8 cellular contexts compared by ENCODE assay signal in genomic region chr14:105301103-105301914, GRCh38. TPM values are rescaled to one million over a fixed set of nuclear protein-coding genes. Genes with fewer than 3 reads are reported as not detected.
DNase-seq lines count a peak whose midpoint lies in the region; ATAC-seq and TF ChIP-seq lines count a peak whose summit lies in the region.

No MANE protein-coding gene starts in this region.

- peak; percentile 84 for DNase-seq in NCI-H2029 (lab: John Stamatoyannopoulos, UW)
- DNase-seq in T1000 (lab: John Stamatoyannopoulos, UW), result peak; percentile 94
- peak; percentile 98 for DNase-seq in astrocyte of the hippocampus (ENCODE audit: low read depth, low spot score)
- DNase-seq in hepatocyte (ENCODE audit: low spot score), result peak; percentile 99
- peak; percentile 83 for DNase-seq in renal cortical epithelial cell (ENCODE audit: low read depth)
- DNase-seq in aorta, result peak; percentile 98 to 100

- no peaks in the 10 kb centered on the region for H3K9me2 ChIP-seq in hepatocyte (replicated peaks; ENCODE audit: insufficient read depth)

- H2AFZ ChIP-seq in hepatocyte, result peak overlapping the region; percentile 76

- TF ChIP-seq CTCF in hepatocyte (IDR thresholded peaks at IDR 0.05; ENCODE audit: poor library complexity), result no peak

- H3K27me3 ChIP-seq in hepatocyte, result no peaks in the 10 kb centered on the region
- H3K27me3 ChIP-seq in aorta (ENCODE audit: control insufficient read depth in 1 of 2, insufficient read depth in 2 of 2, low read length in 1 of 2), result no peaks in the 10 kb centered on the region

- H3K4me1 ChIP-seq in hepatocyte (ENCODE audit: insufficient read depth) (peaks cover 5% of the 10 kb centered on the region), aorta (ENCODE audit: control insufficient read depth in 1 of 2, insufficient read depth in 2 of 2, low read length in 2 of 2) (no peaks in the 10 kb centered on the region)

- no peaks in the 10 kb centered on the region for H3K36me3 ChIP-seq in hepatocyte (replicated peaks; ENCODE audit: insufficient read depth, low read depth)
- H3K36me3 ChIP-seq in aorta (ENCODE audit: control insufficient read depth in 1 of 2, insufficient read depth in 2 of 2, low read length in 1 of 2), result no peaks in the 10 kb centered on the region

- peaks cover 13% of the 10 kb centered on the region for H4K20me1 ChIP-seq in hepatocyte (ENCODE audit: insufficient read depth, poor library complexity, severe bottlenecking)

- intact Hi-C loops in aorta (cut with DNase I), result loop anchor here in 1 of 2 donors (2.0 to 10.0 kb wide), 4 partner anchors 13 to 614 kb away; partner anchors contain the start of genes BTBD6, INF2, PACS2 and TEDC1

- peak overlapping the region; percentile 95 for H3K4me2 ChIP-seq in hepatocyte

- ATAC-seq in GM18511 (IDR thresholded peaks at IDR 0.05; ENCODE audit: unreplicated experiment) (peak; percentile 57), HG02973 (IDR thresholded peaks at IDR 0.05; ENCODE audit: unreplicated experiment) (peak; percentile 58), aorta (ENCODE audit: low FRiP score) (peak; percentile 97)

- H3K4me3 ChIP-seq in hepatocyte, result peak overlapping the region; percentile 35
- H3K4me3 ChIP-seq in aorta (ENCODE audit: low read length in 2 of 2), result peak overlapping the region; percentile 20 to 52

- 2% methylated on average over 29 of the region's 65 CpGs for WGBS in hepatocyte (ENCODE audit: low lambda C conversion rate, missing lambda C conversion rate)
- 5 to 6% methylated on average over 56 to 65 of the region's 65 CpGs for WGBS in aorta, 2 donors

- peaks cover 39% of the 10 kb centered on the region for H3K79me2 ChIP-seq in hepatocyte

- H3K9me3 ChIP-seq in hepatocyte (ENCODE audit: low read depth) (no peaks in the 10 kb centered on the region), aorta (ENCODE audit: control insufficient read depth, low read length) (no peaks in the 10 kb centered on the region)

- H3K27ac ChIP-seq in hepatocyte, result peak overlapping the region; percentile 96
- H3K27ac ChIP-seq in aorta (ENCODE audit: low read depth in 1 of 2, low read length in 2 of 2), result peak overlapping the region in 1 of 2 donors; percentile 83

RNA-seq across cellular contexts. Expression of gene BRF1, which starts 0.5 kb away (rescaled TPM):
- total RNA-seq in hepatocyte (21.1 and 35.9 TPM in 2 replicates), renal cortical epithelial cell (23.4 and 47.9 TPM in 2 replicates), aorta (10 to 100 TPM; 25.2 to 44.3 TPM)
- polyA plus RNA-seq in hepatocyte (23.6 and 27.3 TPM in 2 replicates), aorta (10 to 100 TPM in 1 of 2 donors, 1 to 10 TPM in 1; 7.1 to 34.1 TPM)

RNA-seq across cellular contexts. Expression of gene PACS2, which starts 13.2 kb away (rescaled TPM):
- 31.9 and 41.1 TPM in 2 replicates for total RNA-seq in hepatocyte
- 53.1 and 54.5 TPM in 2 replicates for polyA plus RNA-seq in hepatocyte
- total RNA-seq in renal cortical epithelial cell, result 31.4 and 67.7 TPM in 2 replicates
- total RNA-seq in aorta, result 10 to 100 TPM; 71.3 to 98.5 TPM
- polyA plus RNA-seq in aorta, result 100 to 1,000 TPM in 1 of 2 donors, 10 to 100 TPM in 1; 17.2 to 140 TPM

RNA-seq across cellular contexts. Expression of gene BTBD6, which starts 53.0 kb away (rescaled TPM):
- total RNA-seq in hepatocyte (39.6 and 42.2 TPM in 2 replicates), renal cortical epithelial cell (26.5 and 44.1 TPM in 2 replicates), aorta (10 to 100 TPM; 39.1 to 40.4 TPM)
- polyA plus RNA-seq in hepatocyte (41.0 and 47.5 TPM in 2 replicates), aorta (10 to 100 TPM; 45.2 to 99.4 TPM)
